In genomic region chr1:157982111-157982510, GRCh38 we compare ENCODE assay signal across 25 cellular contexts.
"Had no signal": no experiment of that assay in that cellular context is flagged by ENCODE, and none has a peak within 500 bp of the region (broad histone marks: within the 10 kb centered on the region; RNA-seq: fewer than 3 reads in every experiment).

No MANE protein-coding gene starts in this region.

- H3K4me3 Mint-ChIP-seq: dendritic cell treated with granulocyte-macrophage colony-stimulating factor and Interleukin-4, amounts not matched to agents 40 ng/mL and 50 ng/mL, for 4 days; effector memory CD8-positive, alpha-beta T cell; endodermal cell had no signal

- H3K27ac Mint-ChIP-seq: dendritic cell treated with granulocyte-macrophage colony-stimulating factor and Interleukin-4, amounts not matched to agents 40 ng/mL and 50 ng/mL, for 4 days; effector memory CD8-positive, alpha-beta T cell; endodermal cell had no signal

- H3K27ac ChIP-seq: colonic mucosa, coronary artery, dorsolateral prefrontal cortex, epithelial cell of prostate, esophagus muscularis mucosa, esophagus squamous epithelium, foreskin keratinocyte, gastrocnemius medialis, gastroesophageal sphincter, heart left ventricle, heart right ventricle, hepatocyte had no signal

- H3K36me3 ChIP-seq: colonic mucosa, esophagus muscularis mucosa, esophagus squamous epithelium, gastrocnemius medialis, gastroesophageal sphincter, heart left ventricle, heart right ventricle had no signal

- H3K4me1 ChIP-seq: colonic mucosa, foreskin keratinocyte, gastrocnemius medialis had no signal

- H3K27me3 ChIP-seq: colonic mucosa had no signal

- H3K4me3 ChIP-seq: colonic mucosa, coronary artery, dorsolateral prefrontal cortex, esophagus muscularis mucosa, esophagus squamous epithelium, gastrocnemius medialis, gastroesophageal sphincter, heart left ventricle, heart right ventricle, hepatocyte had no signal

- DNase-seq: colonic mucosa; cortex of kidney; dermis blood vessel endothelial cell; dorsolateral prefrontal cortex; effector CD4-positive, alpha-beta T cell; effector CD8-positive, alpha-beta T cell; effector memory CD4-positive, alpha-beta T cell; effector memory CD8-positive, alpha-beta T cell; endodermal cell; erythroblast; esophagus squamous epithelium; foreskin fibroblast; foreskin keratinocyte; foreskin melanocyte; gastrocnemius medialis; glutamatergic neuron; head of caudate nucleus; heart left ventricle; heart right ventricle had no signal

- H3K9me3 Mint-ChIP-seq: dendritic cell treated with granulocyte-macrophage colony-stimulating factor and Interleukin-4, amounts not matched to agents 40 ng/mL and 50 ng/mL, for 4 days; effector memory CD8-positive, alpha-beta T cell; endodermal cell had no signal

- H3K9me3 ChIP-seq: colonic mucosa, esophagus muscularis mucosa, esophagus squamous epithelium, gastrocnemius medialis, gastroesophageal sphincter, heart left ventricle, heart right ventricle had no signal
